Comparison of ENCODE assay signal across 29 cellular contexts in the genomic region with DNA sequence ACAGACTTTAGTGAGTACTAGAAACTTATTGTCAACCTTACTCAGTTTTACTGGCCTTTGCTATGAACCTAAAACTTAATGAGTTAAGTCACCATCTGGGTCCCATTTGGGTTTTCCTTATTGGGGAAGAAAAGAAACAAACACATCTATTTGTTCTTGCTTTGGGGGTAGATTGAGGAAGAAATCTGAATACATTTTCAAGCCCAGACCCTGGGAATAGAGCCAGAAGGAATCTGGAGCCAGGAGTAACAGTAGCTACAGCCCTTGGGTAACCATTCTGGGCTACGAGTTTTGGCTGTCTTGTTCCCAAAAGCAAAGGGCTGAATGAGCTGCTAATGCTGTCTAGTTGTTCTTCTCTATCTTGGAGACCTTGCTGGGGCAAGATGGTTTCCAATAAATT. TPM values are rescaled to one million over a fixed set of nuclear protein-coding genes. Genes with fewer than 3 reads are reported as not detected.
"Had no signal": no experiment of that assay in that cellular context is flagged by ENCODE, and none has a peak within 500 bp of the region (broad histone marks: within the 10 kb centered on the region; RNA-seq: fewer than 3 reads in every experiment).

No MANE protein-coding gene starts in this region.

- H3K4me3 ChIP-seq: left lung, lower lobe of right lung, spleen, uterus had no signal

- H3K36me3 Mint-ChIP-seq: activated naive CD8-positive, alpha-beta T cell; natural killer cell treated with Interleukin-12 subunit alpha and Interleukin-12 subunit beta and Interleukin-15 and Interleukin-18, amount 100 ng/mL, for 72 hours; type B pancreatic cell had no signal

- H3K27ac Mint-ChIP-seq: activated naive CD8-positive, alpha-beta T cell; effector memory CD8-positive, alpha-beta T cell; natural killer cell treated with Interleukin-12 subunit alpha and Interleukin-12 subunit beta and Interleukin-15 and Interleukin-18, amount 100 ng/mL, for 72 hours; progenitor cell of endocrine pancreas; T-helper 1 cell treated with Interleukin-12 subunit alpha and Interleukin-12 subunit beta and Interleukin-4 antibody, amounts not matched to agents 30 μg/mL and 1 μg/mL, for 36 hours; type B pancreatic cell had no signal

- H3K9me3 Mint-ChIP-seq: effector memory CD8-positive, alpha-beta T cell; T-helper 1 cell treated with Interleukin-12 subunit alpha and Interleukin-12 subunit beta and Interleukin-4 antibody, amounts not matched to agents 30 μg/mL and 1 μg/mL, for 36 hours; type B pancreatic cell had no signal

- H3K9me3 ChIP-seq: left lung, lower lobe of right lung, spleen, uterus had no signal

- H3K36me3 ChIP-seq: left lung, lower lobe of right lung, spleen, uterus, WERI-Rb-1 had no signal

- H3K27me3 ChIP-seq: spleen, uterus had no signal

- H3K27ac ChIP-seq: left lung, lower lobe of right lung, spleen, uterus, WERI-Rb-1 had no signal

- DNase-seq: activated CD4-positive, alpha-beta T cell treated with anti-CD3 and anti-CD28 coated beads for 48 hours; activated CD4-positive, alpha-beta T cell treated with anti-CD3 and anti-CD28 coated beads, Interleukin-2, amount 50 U/mL, for 48 hours; activated CD8-positive, alpha-beta memory T cell treated with anti-CD3 and anti-CD28 coated beads for 24 hours; activated effector memory CD4-positive, alpha-beta T cell treated with Interleukin-2 at 50 U/mL for 16 hours; activated naive CD4-positive, alpha-beta T cell treated with Interleukin-2 at 50 U/mL for 16 hours; anterior cingulate cortex; caudate nucleus; cortex of kidney; effector memory CD8-positive, alpha-beta T cell; glutamatergic neuron; left lung; lower lobe of right lung; mesenchymal stem cell; spleen; stimulated activated naive CD4-positive, alpha-beta T cell; SW 1271; T-helper 9 cell; uterus; WERI-Rb-1 had no signal

- H3K4me3 Mint-ChIP-seq: activated naive CD8-positive, alpha-beta T cell; effector memory CD8-positive, alpha-beta T cell; natural killer cell treated with Interleukin-12 subunit alpha and Interleukin-12 subunit beta and Interleukin-15 and Interleukin-18, amount 100 ng/mL, for 72 hours; T-helper 1 cell treated with Interleukin-12 subunit alpha and Interleukin-12 subunit beta and Interleukin-4 antibody, amounts not matched to agents 30 μg/mL and 1 μg/mL, for 36 hours; type B pancreatic cell had no signal

- ATAC-seq: activated CD4-positive, CD25-positive, alpha-beta regulatory T cell treated with anti-CD3 and anti-CD28 coated beads, Interleukin-2, amount 50 U/mL, for 24 hours; effector memory CD8-positive, alpha-beta T cell; left lung; lower lobe of right lung; natural killer cell treated with Interleukin-12 subunit alpha and Interleukin-12 subunit beta and Interleukin-15 and Interleukin-18, amount 100 ng/mL, for 72 hours had no signal

- H3K27me3 Mint-ChIP-seq: type B pancreatic cell had no signal

- H3K4me1 ChIP-seq: left lung, lower lobe of right lung, spleen, uterus had no signal

RNA-seq across cellular contexts. Expression of a gene that starts 16.5 kb away (rescaled TPM):
- total RNA-seq: chondrocyte; left lung; lower lobe of right lung; natural killer cell treated with Interleukin-12 subunit alpha and Interleukin-12 subunit beta and Interleukin-15 and Interleukin-18, amount 100 ng/mL, for 72 hours; osteoblast; progenitor cell of endocrine pancreas; spleen had no signal
- polyA plus RNA-seq: adipose tissue, esophagus had no signal

RNA-seq across cellular contexts. Expression of a gene that starts 31.2 kb away (rescaled TPM):
- total RNA-seq: chondrocyte; left lung; lower lobe of right lung; natural killer cell treated with Interleukin-12 subunit alpha and Interleukin-12 subunit beta and Interleukin-15 and Interleukin-18, amount 100 ng/mL, for 72 hours; osteoblast; spleen; uterus had no signal
- polyA plus RNA-seq: esophagus, spleen had no signal
